ENCODE assay signal across 11 cellular contexts in genomic region chr1:118272884-118273283, GRCh38.
"Had no signal": no experiment of that assay in that cellular context is flagged by ENCODE, and none has a peak within 500 bp of the region (broad histone marks: within the 10 kb centered on the region; RNA-seq: fewer than 3 reads in every experiment).

No MANE protein-coding gene starts in this region.

- H3K4me2 ChIP-seq: GM23338 had no signal

- DNase-seq: GM23248, GOT3, H7, H9, HCEC 1CT, HFFc6 had no signal

- FAIRE-seq: H1, H54 had no signal

- H3K4me3 ChIP-seq: GM23248, GM23338, HAP-1 had no signal

- H3K9me3 ChIP-seq: HAP-1 had no signal

- H3K36me3 ChIP-seq: HAP-1 had no signal

- H3K9ac ChIP-seq: GM23248 had no signal

- ATAC-seq: GM23338, HCT116 had no signal

- H3K27ac ChIP-seq: GM23248 had no signal

- H2AFZ ChIP-seq: GM23248, GM23338 had no signal
